In genomic region chr4:139734201-139734874, GRCh38 we compare ENCODE assay signal across 8 cellular contexts.
DNase-seq lines count a peak whose midpoint lies in the region; ATAC-seq and TF ChIP-seq lines count a peak whose summit lies in the region.

No MANE protein-coding gene starts in this region.

- CTCF ChIA-PET in activated CD8-positive, alpha-beta T cell treated with anti-CD3 and anti-CD28 coated beads, Interleukin-2, amount 10 ng/mL, durations not matched to agents 7 days and 5 days (lab: Charles Lee): interaction anchor here (0.7 to 2.4 kb wide), 14 partner anchors 9 to 626 kb away, joined by 3 to 10 read pairs (median 4); no protein-coding TSS in a partner anchor

- POLR2A ChIA-PET in activated CD8-positive, alpha-beta T cell treated with anti-CD3 and anti-CD28 coated beads, Interleukin-2, amount 10 ng/mL, durations not matched to agents 7 days and 5 days (lab: Charles Lee): no interaction called here

- no peak for TF ChIP-seq POLR2A in prostate gland (IDR thresholded peaks at IDR 0.05)

- H3K27me3 ChIP-seq in prostate gland (replicated peaks; ENCODE audit: insufficient read depth): no peaks in the 10 kb centered on the region

- H3K4me1 ChIP-seq in prostate gland (replicated peaks): no peaks in the 10 kb centered on the region

- no peak for TF ChIP-seq CTCF in prostate gland (IDR thresholded peaks at IDR 0.05)

- intact Hi-C loops in Right ventricle myocardium superior (cut with DNase I): loop anchor here (10.0 kb wide), 2 partner anchors 270 to 420 kb away; partner anchors contain the start of gene MAML3
- intact Hi-C loops in prostate gland (cut with DNase I): loop anchor here (2.0 to 10.0 kb wide), 4 partner anchors 67 to 416 kb away; partner anchors contain the start of gene MGST2

- peaks cover 50% of the 10 kb centered on the region for H3K27me3 Mint-ChIP-seq in activated T-cell treated with anti-CD3 and anti-CD28 coated beads, Interleukin-2, amount 50 U/mL, for 24 hours
- peaks cover 45% of the 10 kb centered on the region for H3K27me3 Mint-ChIP-seq in activated CD8-positive, alpha-beta T cell treated with anti-CD3 and anti-CD28 coated beads, Interleukin-2, amount 10 ng/mL, durations not matched to agents 7 days and 5 days (ENCODE audit: low read depth)

- ATAC-seq in activated CD8-positive, alpha-beta T cell treated with anti-CD3 and anti-CD28 coated beads, Interleukin-2, amount 10 ng/mL, durations not matched to agents 7 days and 5 days: no peak
- peak; percentile 35 for ATAC-seq in Right ventricle myocardium superior (ENCODE audit: poor library complexity)

- H3K9me3 Mint-ChIP-seq in activated T-cell treated with anti-CD3 and anti-CD28 coated beads, Interleukin-2, amount 50 U/mL, for 24 hours: no peaks in the 10 kb centered on the region
- H3K9me3 Mint-ChIP-seq in activated CD8-positive, alpha-beta T cell treated with anti-CD3 and anti-CD28 coated beads, Interleukin-2, amount 10 ng/mL, durations not matched to agents 7 days and 5 days (ENCODE audit: insufficient read depth): no peaks in the 10 kb centered on the region

- H3K36me3 ChIP-seq in prostate gland: no peaks in the 10 kb centered on the region

- H3K4me1 Mint-ChIP-seq in activated T-cell treated with anti-CD3 and anti-CD28 coated beads, Interleukin-2, amount 50 U/mL, for 24 hours (ENCODE audit: low read depth): peaks cover 18% of the 10 kb centered on the region
- H3K4me1 Mint-ChIP-seq in activated CD8-positive, alpha-beta T cell treated with anti-CD3 and anti-CD28 coated beads, Interleukin-2, amount 10 ng/mL, durations not matched to agents 7 days and 5 days (ENCODE audit: low read depth): peaks cover 13% of the 10 kb centered on the region

- H3K27ac ChIP-seq in prostate gland: peak overlapping the region; percentile 75 to 80

- 13% methylated on average over 14 of the region's 14 CpGs for WGBS in prostate gland

- H3K36me3 Mint-ChIP-seq in activated T-cell treated with anti-CD3 and anti-CD28 coated beads, Interleukin-2, amount 50 U/mL, for 24 hours (ENCODE audit: low read depth): no peaks in the 10 kb centered on the region
- no peaks in the 10 kb centered on the region for H3K36me3 Mint-ChIP-seq in activated CD8-positive, alpha-beta T cell treated with anti-CD3 and anti-CD28 coated beads, Interleukin-2, amount 10 ng/mL, durations not matched to agents 7 days and 5 days (ENCODE audit: low read depth)

- H3K4me3 ChIP-seq in prostate gland: peak overlapping the region; percentile 31 to 39

- peak overlapping the region; percentile 65 for H3K4me3 Mint-ChIP-seq in activated T-cell treated with anti-CD3 and anti-CD28 coated beads, Interleukin-2, amount 50 U/mL, for 24 hours
- peak overlapping the region; percentile 66 for H3K4me3 Mint-ChIP-seq in activated CD8-positive, alpha-beta T cell treated with anti-CD3 and anti-CD28 coated beads, Interleukin-2, amount 10 ng/mL, durations not matched to agents 7 days and 5 days

- H3K27ac Mint-ChIP-seq in activated T-cell treated with anti-CD3 and anti-CD28 coated beads, Interleukin-2, amount 50 U/mL, for 24 hours: no peak overlapping the region
- no peak overlapping the region for H3K27ac Mint-ChIP-seq in activated CD8-positive, alpha-beta T cell treated with anti-CD3 and anti-CD28 coated beads, Interleukin-2, amount 10 ng/mL, durations not matched to agents 7 days and 5 days

- no peak for DNase-seq in activated T-cell treated with anti-CD3 and anti-CD28 coated beads, Interleukin-2, amount 50 U/mL, for 24 hours
- no peak for DNase-seq in activated T-cell treated with anti-CD3 and anti-CD28 coated beads, Interleukin-2, amount 50 U/mL, for 1 hour
- no peak for DNase-seq in activated CD8-positive, alpha-beta T cell treated with anti-CD3 and anti-CD28 coated beads, Interleukin-2, amount 10 ng/mL, durations not matched to agents 7 days and 5 days
- DNase-seq in Right ventricle myocardium superior: no peak
- DNase-seq in prostate gland (ENCODE audit: low spot score): no peak
- DNase-seq in NCI-H128 (lab: John Stamatoyannopoulos, UW; ENCODE audit: unreplicated experiment): no peak
- DNase-seq in Kasumi-1 (lab: John Stamatoyannopoulos, UW): no peak
- no peak for DNase-seq in GDM1 (lab: John Stamatoyannopoulos, UW)

- H3K9me3 ChIP-seq in prostate gland: no peaks in the 10 kb centered on the region
